Comparison of ENCODE assay signal across 8 cellular contexts in the genomic region with DNA sequence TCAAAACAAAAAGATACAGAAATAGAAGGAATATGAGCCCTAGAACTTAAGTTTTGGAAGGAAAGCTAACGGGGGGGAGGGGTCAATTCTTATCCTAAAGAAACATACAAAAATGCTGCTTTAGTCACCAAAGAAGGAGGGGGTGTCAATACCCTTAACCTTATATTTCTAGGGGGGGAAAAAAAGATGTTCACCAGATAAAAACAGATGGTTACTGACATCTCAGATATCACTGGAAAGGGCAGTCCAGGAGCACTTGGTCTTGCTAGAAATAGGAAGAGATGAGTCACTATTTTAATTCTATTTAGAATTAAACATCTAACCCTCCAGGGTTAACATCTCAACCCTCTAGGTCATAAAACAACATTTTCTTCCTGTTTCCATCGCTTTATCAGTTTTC. TPM values are rescaled to one million over a fixed set of nuclear protein-coding genes. Genes with fewer than 3 reads are reported as not detected.
DNase-seq lines count a peak whose midpoint lies in the region; ATAC-seq and TF ChIP-seq lines count a peak whose summit lies in the region.

No MANE protein-coding gene starts in this region.

- no peaks in the 10 kb centered on the region for H3K9me3 Mint-ChIP-seq in IgD-negative memory B cell

- no peak overlapping the region for H2AFZ ChIP-seq in ACC112 (ENCODE audit: low read length, unreplicated experiment)

- TF ChIP-seq CTCF in cardiac fibroblast (IDR thresholded peaks at IDR 0.05; ENCODE audit: low read depth, low read length) (no peak), mucosa of descending colon (IDR thresholded peaks at IDR 0.05) (no peak)

- H3K27me3 ChIP-seq in ACC112 (ENCODE audit: insufficient read depth, low read length) (no peaks in the 10 kb centered on the region), muscle layer of colon (ENCODE audit: control insufficient read depth in 1 of 2, insufficient read depth in 2 of 2, low read length in 2 of 2) (no peaks in the 10 kb centered on the region)

- ATAC-seq in mucosa of descending colon, result no peak
- ATAC-seq in HG02852 (IDR thresholded peaks at IDR 0.05; ENCODE audit: unreplicated experiment), result no peak

- H3K27ac Mint-ChIP-seq in IgD-negative memory B cell, result peak overlapping the region in 2 of 3 donors; percentile 78 to 92

- H3K4me3 ChIP-seq in ACC112 (ENCODE audit: low read depth, low read length), result peak overlapping the region; percentile 89
- H3K4me3 ChIP-seq in cardiac fibroblast (replicated peaks in 1 of 2; ENCODE audit: low read depth in 2 of 2, low read length in 2 of 2), result peak overlapping the region; percentile 79 to 86
- no peak overlapping the region for H3K4me3 ChIP-seq in muscle layer of colon (ENCODE audit: low read depth in 1 of 2, low read length in 2 of 2)
- no peak overlapping the region for H3K4me3 ChIP-seq in mucosa of descending colon

- H3K36me3 ChIP-seq in ACC112 (ENCODE audit: insufficient read depth, low read length) (peaks cover 13% of the 10 kb centered on the region), muscle layer of colon (ENCODE audit: insufficient read depth, low read length) (peaks cover 21% of the 10 kb centered on the region), mucosa of descending colon (ENCODE audit: low read depth) (no peaks in the 10 kb centered on the region)

- intact Hi-C loops in mucosa of descending colon (cut with DNase I, micrococcal nuclease), result no loop called here

- H3K9ac ChIP-seq in muscle layer of colon (ENCODE audit: low read length), result no peak overlapping the region

- H3K4me1 Mint-ChIP-seq in IgD-negative memory B cell, result peaks cover 38 to 50% (median 47%) of the 10 kb centered on the region in 3 donors

- peaks cover 18% of the 10 kb centered on the region for H3K4me1 ChIP-seq in ACC112 (ENCODE audit: control insufficient read depth, insufficient read depth, low read length, unreplicated experiment)
- H3K4me1 ChIP-seq in muscle layer of colon (ENCODE audit: insufficient read depth, low read length), result peaks cover 12% of the 10 kb centered on the region
- H3K4me1 ChIP-seq in mucosa of descending colon (ENCODE audit: low read depth), result peaks cover 3% of the 10 kb centered on the region

- H3K27me3 Mint-ChIP-seq in IgD-negative memory B cell, result no peaks in the 10 kb centered on the region

- H3K4me3 Mint-ChIP-seq in IgD-negative memory B cell, result peak overlapping the region; percentile 96 to 98 (median 96)

- peaks cover 57% of the 10 kb centered on the region for H3K79me2 ChIP-seq in ACC112 (ENCODE audit: control insufficient read depth, insufficient read depth, low read length, unreplicated experiment)

- no peaks in the 10 kb centered on the region for H3K9me3 ChIP-seq in muscle layer of colon (ENCODE audit: low read length)
- no peaks in the 10 kb centered on the region for H3K9me3 ChIP-seq in mucosa of descending colon

- H3K27ac ChIP-seq in ACC112 (ENCODE audit: low read depth, low read length) (peak overlapping the region; percentile 57), muscle layer of colon (ENCODE audit: low read depth, low read length) (peak overlapping the region; percentile 47)

- peaks cover 9% of the 10 kb centered on the region for H3K36me3 Mint-ChIP-seq in IgD-negative memory B cell

- DNase-seq in cardiac fibroblast (ENCODE audit: low read depth in 2 of 2) (peak in 1 of 2 donors; percentile 25), NOMO-1 treated with dmso at 0.1 percent for 144 hours (lab: John Stamatoyannopoulos, UW; ENCODE audit: unreplicated experiment) (no peak), mucosa of descending colon (no peak), NCI-H187 (lab: John Stamatoyannopoulos, UW) (no peak)

RNA-seq across cellular contexts. Expression of gene DIAPH1, which starts 1.7 kb away (rescaled TPM):
- polyA plus RNA-seq in IgD-negative memory B cell, result 57.6 TPM
- 10 to 100 TPM; 53.3 to 87.7 (median 82.7) TPM for total RNA-seq in mucosa of descending colon

RNA-seq across cellular contexts. Expression of gene HDAC3, which starts 19.5 kb away (rescaled TPM):
- 96.1 TPM for polyA plus RNA-seq in IgD-negative memory B cell
- total RNA-seq in mucosa of descending colon, result 10 to 100 TPM; 45.1 to 47.0 (median 45.8) TPM

RNA-seq across cellular contexts. Expression of gene RELL2, which starts 19.7 kb away (rescaled TPM):
- 5.9 TPM for polyA plus RNA-seq in IgD-negative memory B cell
- total RNA-seq in mucosa of descending colon, result 1 to 10 TPM; 2.3 to 3.9 (median 3.3) TPM

RNA-seq across cellular contexts. Expression of gene FCHSD1, which starts 34.1 kb away (rescaled TPM):
- 9.9 TPM for polyA plus RNA-seq in IgD-negative memory B cell
- total RNA-seq in mucosa of descending colon, result 10 to 100 TPM; 16.3 to 23.3 (median 17.6) TPM

Comparison
In these comparisons a context has a peak if more than half of its experiments do, and no peak if none do; other contexts are left out.
1. H3K4me3 ChIP-seq: peak in ACC112 (single experiment) and cardiac fibroblast (2 of 2); none in muscle layer of colon (0 of 2) and mucosa of descending colon (single experiment).